Comparison of ENCODE assay signal across 1 cellular context in genomic region chr19:41957838-41958366, GRCh38.
TF ChIP-seq lines count a peak whose summit lies in the region.

No MANE protein-coding gene starts in this region.

TF ChIP-seq in HepG2, 621 proteins besides CTCF, POLR2A, EP300 and RAD21 (continues in another document):
- TF ChIP-seq ZBTB20 (CRISPR knock-in tag; IDR thresholded peaks at IDR 0.05; ENCODE audit: borderline replicate concordance, low read depth) (no peak), CCAR2 (optimal IDR thresholded peaks at IDR 0.05; ENCODE audit: low read depth, low read length) (no peak), CBX1 (IDR thresholded peaks at IDR 0.05; ENCODE audit: low read depth) (no peak), MIER3 (CRISPR knock-in tag; IDR thresholded peaks at IDR 0.05; ENCODE audit: borderline replicate concordance) (no peak), ZNF790 (CRISPR knock-in tag; IDR thresholded peaks at IDR 0.05; ENCODE audit: borderline replicate concordance) (no peak), FOXP1 (IDR thresholded peaks at IDR 0.05) (no peak), FOXP1 (CRISPR knock-in tag; IDR thresholded peaks at IDR 0.05) (no peak), ZNF776 (CRISPR knock-in tag; IDR thresholded peaks at IDR 0.05) (no peak), THAP7 (CRISPR knock-in tag; IDR thresholded peaks at IDR 0.05) (0 out of 2 replicates have a peak, but pooled peaks have one; percentile 6), ZSCAN5A (CRISPR knock-in tag; IDR thresholded peaks at IDR 0.05; ENCODE audit: borderline replicate concordance) (no peak), TERF1 (CRISPR knock-in tag; IDR thresholded peaks at IDR 0.05) (no peak), HOMEZ (CRISPR knock-in tag; IDR thresholded peaks at IDR 0.05; ENCODE audit: low read depth) (no peak), TFDP2 (CRISPR knock-in tag; IDR thresholded peaks at IDR 0.05) (peak; percentile 31; the same call in 1 of the 2 replicates), MEIS1 (CRISPR knock-in tag; IDR thresholded peaks at IDR 0.05; ENCODE audit: borderline replicate concordance) (no peak), ZNF556 (CRISPR knock-in tag; IDR thresholded peaks at IDR 0.05; ENCODE audit: borderline replicate concordance) (no peak), IRX3 (CRISPR knock-in tag; IDR thresholded peaks at IDR 0.05; ENCODE audit: borderline replicate concordance, low read depth) (no peak), ZNF800 (CRISPR knock-in tag; IDR thresholded peaks at IDR 0.05) (no peak), ZNF142 (CRISPR knock-in tag; IDR thresholded peaks at IDR 0.05) (no peak), DRAP1 (CRISPR knock-in tag; IDR thresholded peaks at IDR 0.05) (0 out of 2 replicates have a peak, but pooled peaks have one; percentile 16), NR2F1 (CRISPR knock-in tag; IDR thresholded peaks at IDR 0.05) (no peak), ZBED4 (CRISPR knock-in tag; IDR thresholded peaks at IDR 0.05; ENCODE audit: borderline replicate concordance) (no peak), CSRNP1 (CRISPR knock-in tag; IDR thresholded peaks at IDR 0.05) (no peak), CENPBD1 (CRISPR knock-in tag; IDR thresholded peaks at IDR 0.05; ENCODE audit: borderline replicate concordance, low read depth) (no peak), KDM4B (CRISPR knock-in tag; IDR thresholded peaks at IDR 0.05) (no peak), HDAC2 (CRISPR knock-in tag; IDR thresholded peaks at IDR 0.05) (0 out of 2 replicates have a peak, but pooled peaks have one; percentile 29), JUNB (CRISPR knock-in tag; IDR thresholded peaks at IDR 0.05; ENCODE audit: borderline replicate concordance) (no peak), ZNF605 (CRISPR knock-in tag; IDR thresholded peaks at IDR 0.05) (no peak), ZNF572 (CRISPR knock-in tag; IDR thresholded peaks at IDR 0.05) (0 out of 2 replicates have a peak, but pooled peaks have one; percentile 11), TOPORS (CRISPR knock-in tag; IDR thresholded peaks at IDR 0.05) (no peak), SPEN (CRISPR knock-in tag; IDR thresholded peaks at IDR 0.05; ENCODE audit: low read depth) (no peak), SP4 (CRISPR knock-in tag; IDR thresholded peaks at IDR 0.05) (0 out of 2 replicates have a peak, but pooled peaks have one; percentile 5), ZNF343 (CRISPR knock-in tag; IDR thresholded peaks at IDR 0.05) (no peak; the same call in 1 of the 2 replicates), ZNF704 (CRISPR knock-in tag; IDR thresholded peaks at IDR 0.05; ENCODE audit: borderline replicate concordance) (no peak), ZNF44 (CRISPR knock-in tag; IDR thresholded peaks at IDR 0.05) (no peak), KDM2A (CRISPR knock-in tag; IDR thresholded peaks at IDR 0.05; ENCODE audit: borderline replicate concordance, low read depth) (no peak; the same call in 1 of the 2 replicates), ARID2 (CRISPR knock-in tag; IDR thresholded peaks at IDR 0.05; ENCODE audit: borderline replicate concordance) (no peak)
